In the genomic region with DNA sequence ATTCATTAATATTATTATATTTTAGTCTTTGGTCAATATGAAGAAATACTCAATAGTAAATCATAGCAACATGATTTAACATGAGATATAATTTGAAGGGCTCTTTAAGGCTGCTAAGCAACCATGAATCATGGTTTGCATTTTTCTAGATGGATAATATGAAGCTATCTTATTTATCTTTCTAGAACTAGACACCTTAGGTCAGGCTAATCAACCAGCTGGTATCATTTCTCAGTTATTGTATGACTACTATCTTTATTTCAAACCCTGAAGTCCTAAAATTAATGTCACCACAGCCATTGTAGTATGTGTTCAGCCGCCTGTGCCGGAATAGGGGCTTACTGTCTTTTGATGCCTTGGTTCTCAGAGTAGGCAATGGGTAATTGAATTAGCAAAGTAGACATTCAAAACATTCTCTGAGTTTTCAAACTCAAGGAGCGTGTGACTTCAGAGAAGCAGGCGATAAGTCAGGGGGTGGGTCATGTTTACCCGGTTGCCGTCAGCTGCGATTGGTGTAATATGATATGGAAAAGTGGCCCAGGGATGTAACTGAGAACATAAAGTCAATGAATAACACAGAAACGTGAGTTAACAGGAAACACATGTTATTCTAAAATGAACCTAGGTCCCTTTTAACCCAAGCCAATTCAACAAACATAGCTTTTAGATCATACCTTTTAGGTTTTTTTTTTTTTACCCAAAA, we compare ENCODE assay signal across 1 cellular context.
TF ChIP-seq lines count a peak whose summit lies in the region.

No MANE protein-coding gene starts in this region.

TF ChIP-seq in HepG2, 621 proteins besides CTCF, POLR2A, EP300 and RAD21 (continued from another document and continues in another):
- TF ChIP-seq SOX6 (IDR thresholded peaks at IDR 0.05) (no peak), SOX6 (CRISPR knock-in tag; IDR thresholded peaks at IDR 0.05) (0 out of 2 replicates have a peak, but pooled peaks have one; percentile 23), PHF20 (CRISPR knock-in tag; IDR thresholded peaks at IDR 0.05) (no peak), ZNF383 (CRISPR knock-in tag; IDR thresholded peaks at IDR 0.05; ENCODE audit: borderline replicate concordance) (no peak), POLR2G (IDR thresholded peaks at IDR 0.05; ENCODE audit: low read depth, low read length) (no peak), SP4 (CRISPR knock-in tag; IDR thresholded peaks at IDR 0.05) (no peak), ZNF382 (CRISPR knock-in tag; IDR thresholded peaks at IDR 0.05; ENCODE audit: borderline replicate concordance) (no peak), SMARCE1 (IDR thresholded peaks at IDR 0.05; ENCODE audit: borderline replicate concordance) (no peak), TRIM24 (CRISPR knock-in tag; IDR thresholded peaks at IDR 0.05) (no peak), TBP (CRISPR knock-in tag; IDR thresholded peaks at IDR 0.05) (no peak), MAFG (CRISPR knock-in tag; IDR thresholded peaks at IDR 0.05) (no peak), ZNF256 (CRISPR knock-in tag; conservative IDR thresholded peaks at IDR 0.05) (no peak), ZMAT3 (CRISPR knock-in tag; conservative IDR thresholded peaks at IDR 0.05) (no peak), FOXA3 (CRISPR knock-in tag; IDR thresholded peaks at IDR 0.05) (peak; percentile 50), CCDC6 (CRISPR knock-in tag; IDR thresholded peaks at IDR 0.05) (no peak), ZNF224 (CRISPR knock-in tag; IDR thresholded peaks at IDR 0.05) (no peak), SOX13 (IDR thresholded peaks at IDR 0.05) (no peak), SOX13 (CRISPR knock-in tag; conservative IDR thresholded peaks at IDR 0.05 in 1 of 2, IDR thresholded peaks at IDR 0.05 in 1 of 2) (no peak), ZNF331 (CRISPR knock-in tag; IDR thresholded peaks at IDR 0.05) (no peak), ZNF558 (CRISPR knock-in tag; IDR thresholded peaks at IDR 0.05; ENCODE audit: borderline replicate concordance) (no peak), ATF7 (IDR thresholded peaks at IDR 0.05) (no peak), ATF7 (CRISPR knock-in tag; IDR thresholded peaks at IDR 0.05) (no peak), NFE2 (CRISPR knock-in tag; IDR thresholded peaks at IDR 0.05) (no peak), SMARCC2 (IDR thresholded peaks at IDR 0.05) (no peak), RFXAP (CRISPR knock-in tag; IDR thresholded peaks at IDR 0.05; ENCODE audit: borderline replicate concordance) (no peak), ZNF34 (CRISPR knock-in tag; IDR thresholded peaks at IDR 0.05; ENCODE audit: borderline replicate concordance) (no peak), NCOR1 (IDR thresholded peaks at IDR 0.05; ENCODE audit: borderline replicate concordance, low read length) (no peak)
- TF ChIP-seq, protein P1, sequence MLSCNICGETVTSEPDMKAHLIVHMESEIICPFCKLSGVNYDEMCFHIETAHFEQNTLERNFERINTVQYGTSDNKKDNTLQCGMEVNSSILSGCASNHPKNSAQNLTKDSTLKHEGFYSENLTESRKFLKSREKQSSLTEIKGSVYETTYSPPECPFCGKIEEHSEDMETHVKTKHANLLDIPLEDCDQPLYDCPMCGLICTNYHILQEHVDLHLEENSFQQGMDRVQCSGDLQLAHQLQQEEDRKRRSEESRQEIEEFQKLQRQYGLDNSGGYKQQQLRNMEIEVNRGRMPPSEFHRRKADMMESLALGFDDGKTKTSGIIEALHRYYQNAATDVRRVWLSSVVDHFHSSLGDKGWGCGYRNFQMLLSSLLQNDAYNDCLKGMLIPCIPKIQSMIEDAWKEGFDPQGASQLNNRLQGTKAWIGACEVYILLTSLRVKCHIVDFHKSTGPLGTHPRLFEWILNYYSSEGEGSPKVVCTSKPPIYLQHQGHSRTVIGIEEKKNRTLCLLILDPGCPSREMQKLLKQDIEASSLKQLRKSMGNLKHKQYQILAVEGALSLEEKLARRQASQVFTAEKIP (CRISPR knock-in tag; IDR thresholded peaks at IDR 0.05; ENCODE audit: borderline replicate concordance), result no peak
- TF ChIP-seq, protein P2, sequence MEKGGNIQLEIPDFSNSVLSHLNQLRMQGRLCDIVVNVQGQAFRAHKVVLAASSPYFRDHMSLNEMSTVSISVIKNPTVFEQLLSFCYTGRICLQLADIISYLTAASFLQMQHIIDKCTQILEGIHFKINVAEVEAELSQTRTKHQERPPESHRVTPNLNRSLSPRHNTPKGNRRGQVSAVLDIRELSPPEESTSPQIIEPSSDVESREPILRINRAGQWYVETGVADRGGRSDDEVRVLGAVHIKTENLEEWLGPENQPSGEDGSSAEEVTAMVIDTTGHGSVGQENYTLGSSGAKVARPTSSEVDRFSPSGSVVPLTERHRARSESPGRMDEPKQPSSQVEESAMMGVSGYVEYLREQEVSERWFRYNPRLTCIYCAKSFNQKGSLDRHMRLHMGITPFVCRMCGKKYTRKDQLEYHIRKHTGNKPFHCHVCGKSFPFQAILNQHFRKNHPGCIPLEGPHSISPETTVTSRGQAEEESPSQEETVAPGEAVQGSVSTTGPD (CRISPR knock-in tag; IDR thresholded peaks at IDR 0.05), result no peak
- TF ChIP-seq, protein P3, sequence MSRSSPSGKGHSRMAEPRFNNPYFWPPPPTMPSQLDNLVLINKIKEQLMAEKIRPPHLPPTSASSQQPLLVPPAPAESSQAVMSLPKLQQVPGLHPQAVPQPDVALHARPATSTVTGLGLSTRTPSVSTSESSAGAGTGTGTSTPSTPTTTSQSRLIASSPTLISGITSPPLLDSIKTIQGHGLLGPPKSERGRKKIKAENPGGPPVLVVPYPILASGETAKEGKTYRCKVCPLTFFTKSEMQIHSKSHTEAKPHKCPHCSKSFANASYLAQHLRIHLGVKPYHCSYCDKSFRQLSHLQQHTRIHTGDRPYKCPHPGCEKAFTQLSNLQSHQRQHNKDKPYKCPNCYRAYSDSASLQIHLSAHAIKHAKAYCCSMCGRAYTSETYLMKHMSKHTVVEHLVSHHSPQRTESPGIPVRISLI (CRISPR knock-in tag; IDR thresholded peaks at IDR 0.05; ENCODE audit: borderline replicate concordance), result no peak
- TF ChIP-seq, protein P4, sequence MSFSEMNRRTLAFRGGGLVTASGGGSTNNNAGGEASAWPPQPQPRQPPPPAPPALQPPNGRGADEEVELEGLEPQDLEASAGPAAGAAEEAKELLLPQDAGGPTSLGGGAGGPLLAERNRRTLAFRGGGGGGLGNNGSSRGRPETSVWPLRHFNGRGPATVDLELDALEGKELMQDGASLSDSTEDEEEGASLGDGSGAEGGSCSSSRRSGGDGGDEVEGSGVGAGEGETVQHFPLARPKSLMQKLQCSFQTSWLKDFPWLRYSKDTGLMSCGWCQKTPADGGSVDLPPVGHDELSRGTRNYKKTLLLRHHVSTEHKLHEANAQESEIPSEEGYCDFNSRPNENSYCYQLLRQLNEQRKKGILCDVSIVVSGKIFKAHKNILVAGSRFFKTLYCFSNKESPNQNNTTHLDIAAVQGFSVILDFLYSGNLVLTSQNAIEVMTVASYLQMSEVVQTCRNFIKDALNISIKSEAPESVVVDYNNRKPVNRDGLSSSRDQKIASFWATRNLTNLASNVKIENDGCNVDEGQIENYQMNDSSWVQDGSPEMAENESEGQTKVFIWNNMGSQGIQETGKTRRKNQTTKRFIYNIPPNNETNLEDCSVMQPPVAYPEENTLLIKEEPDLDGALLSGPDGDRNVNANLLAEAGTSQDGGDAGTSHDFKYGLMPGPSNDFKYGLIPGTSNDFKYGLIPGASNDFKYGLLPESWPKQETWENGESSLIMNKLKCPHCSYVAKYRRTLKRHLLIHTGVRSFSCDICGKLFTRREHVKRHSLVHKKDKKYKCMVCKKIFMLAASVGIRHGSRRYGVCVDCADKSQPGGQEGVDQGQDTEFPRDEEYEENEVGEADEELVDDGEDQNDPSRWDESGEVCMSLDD (CRISPR knock-in tag; IDR thresholded peaks at IDR 0.05; ENCODE audit: borderline replicate concordance), result no peak
- TF ChIP-seq, protein P5, sequence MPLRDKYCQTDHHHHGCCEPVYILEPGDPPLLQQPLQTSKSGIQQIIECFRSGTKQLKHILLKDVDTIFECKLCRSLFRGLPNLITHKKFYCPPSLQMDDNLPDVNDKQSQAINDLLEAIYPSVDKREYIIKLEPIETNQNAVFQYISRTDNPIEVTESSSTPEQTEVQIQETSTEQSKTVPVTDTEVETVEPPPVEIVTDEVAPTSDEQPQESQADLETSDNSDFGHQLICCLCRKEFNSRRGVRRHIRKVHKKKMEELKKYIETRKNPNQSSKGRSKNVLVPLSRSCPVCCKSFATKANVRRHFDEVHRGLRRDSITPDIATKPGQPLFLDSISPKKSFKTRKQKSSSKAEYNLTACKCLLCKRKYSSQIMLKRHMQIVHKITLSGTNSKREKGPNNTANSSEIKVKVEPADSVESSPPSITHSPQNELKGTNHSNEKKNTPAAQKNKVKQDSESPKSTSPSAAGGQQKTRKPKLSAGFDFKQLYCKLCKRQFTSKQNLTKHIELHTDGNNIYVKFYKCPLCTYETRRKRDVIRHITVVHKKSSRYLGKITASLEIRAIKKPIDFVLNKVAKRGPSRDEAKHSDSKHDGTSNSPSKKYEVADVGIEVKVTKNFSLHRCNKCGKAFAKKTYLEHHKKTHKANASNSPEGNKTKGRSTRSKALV (CRISPR knock-in tag; IDR thresholded peaks at IDR 0.05), result no peak
- TF ChIP-seq, protein P6, sequence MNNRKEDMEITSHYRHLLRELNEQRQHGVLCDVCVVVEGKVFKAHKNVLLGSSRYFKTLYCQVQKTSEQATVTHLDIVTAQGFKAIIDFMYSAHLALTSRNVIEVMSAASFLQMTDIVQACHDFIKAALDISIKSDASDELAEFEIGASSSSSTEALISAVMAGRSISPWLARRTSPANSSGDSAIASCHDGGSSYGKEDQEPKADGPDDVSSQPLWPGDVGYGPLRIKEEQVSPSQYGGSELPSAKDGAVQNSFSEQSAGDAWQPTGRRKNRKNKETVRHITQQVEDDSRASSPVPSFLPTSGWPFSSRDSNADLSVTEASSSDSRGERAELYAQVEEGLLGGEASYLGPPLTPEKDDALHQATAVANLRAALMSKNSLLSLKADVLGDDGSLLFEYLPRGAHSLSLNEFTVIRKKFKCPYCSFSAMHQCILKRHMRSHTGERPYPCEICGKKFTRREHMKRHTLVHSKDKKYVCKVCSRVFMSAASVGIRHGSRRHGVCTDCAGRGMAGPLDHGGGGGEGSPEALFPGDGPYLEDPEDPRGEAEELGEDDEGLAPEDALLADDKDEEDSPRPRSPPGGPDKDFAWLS (CRISPR knock-in tag; IDR thresholded peaks at IDR 0.05; ENCODE audit: borderline replicate concordance), result no peak
- TF ChIP-seq, protein P7, sequence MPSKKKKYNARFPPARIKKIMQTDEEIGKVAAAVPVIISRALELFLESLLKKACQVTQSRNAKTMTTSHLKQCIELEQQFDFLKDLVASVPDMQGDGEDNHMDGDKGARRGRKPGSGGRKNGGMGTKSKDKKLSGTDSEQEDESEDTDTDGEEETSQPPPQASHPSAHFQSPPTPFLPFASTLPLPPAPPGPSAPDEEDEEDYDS (CRISPR knock-in tag; IDR thresholded peaks at IDR 0.05), result no peak
- TF ChIP-seq, protein P8, sequence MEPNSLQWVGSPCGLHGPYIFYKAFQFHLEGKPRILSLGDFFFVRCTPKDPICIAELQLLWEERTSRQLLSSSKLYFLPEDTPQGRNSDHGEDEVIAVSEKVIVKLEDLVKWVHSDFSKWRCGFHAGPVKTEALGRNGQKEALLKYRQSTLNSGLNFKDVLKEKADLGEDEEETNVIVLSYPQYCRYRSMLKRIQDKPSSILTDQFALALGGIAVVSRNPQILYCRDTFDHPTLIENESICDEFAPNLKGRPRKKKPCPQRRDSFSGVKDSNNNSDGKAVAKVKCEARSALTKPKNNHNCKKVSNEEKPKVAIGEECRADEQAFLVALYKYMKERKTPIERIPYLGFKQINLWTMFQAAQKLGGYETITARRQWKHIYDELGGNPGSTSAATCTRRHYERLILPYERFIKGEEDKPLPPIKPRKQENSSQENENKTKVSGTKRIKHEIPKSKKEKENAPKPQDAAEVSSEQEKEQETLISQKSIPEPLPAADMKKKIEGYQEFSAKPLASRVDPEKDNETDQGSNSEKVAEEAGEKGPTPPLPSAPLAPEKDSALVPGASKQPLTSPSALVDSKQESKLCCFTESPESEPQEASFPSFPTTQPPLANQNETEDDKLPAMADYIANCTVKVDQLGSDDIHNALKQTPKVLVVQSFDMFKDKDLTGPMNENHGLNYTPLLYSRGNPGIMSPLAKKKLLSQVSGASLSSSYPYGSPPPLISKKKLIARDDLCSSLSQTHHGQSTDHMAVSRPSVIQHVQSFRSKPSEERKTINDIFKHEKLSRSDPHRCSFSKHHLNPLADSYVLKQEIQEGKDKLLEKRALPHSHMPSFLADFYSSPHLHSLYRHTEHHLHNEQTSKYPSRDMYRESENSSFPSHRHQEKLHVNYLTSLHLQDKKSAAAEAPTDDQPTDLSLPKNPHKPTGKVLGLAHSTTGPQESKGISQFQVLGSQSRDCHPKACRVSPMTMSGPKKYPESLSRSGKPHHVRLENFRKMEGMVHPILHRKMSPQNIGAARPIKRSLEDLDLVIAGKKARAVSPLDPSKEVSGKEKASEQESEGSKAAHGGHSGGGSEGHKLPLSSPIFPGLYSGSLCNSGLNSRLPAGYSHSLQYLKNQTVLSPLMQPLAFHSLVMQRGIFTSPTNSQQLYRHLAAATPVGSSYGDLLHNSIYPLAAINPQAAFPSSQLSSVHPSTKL (CRISPR knock-in tag; IDR thresholded peaks at IDR 0.05), result 0 out of 2 replicates have a peak, but pooled peaks have one; percentile 18
